ENCODE assay signal across 15 cellular contexts in genomic region chr20:63176448-63177133, GRCh38. TPM values are rescaled to one million over a fixed set of nuclear protein-coding genes. Genes with fewer than 3 reads are reported as not detected.
DNase-seq lines count a peak whose midpoint lies in the region; ATAC-seq and TF ChIP-seq lines count a peak whose summit lies in the region.
"Had no signal": no experiment of that assay in that cellular context is flagged by ENCODE, and none has a peak within 500 bp of the region (broad histone marks: within the 10 kb centered on the region; RNA-seq: fewer than 3 reads in every experiment).

No MANE protein-coding gene starts in this region.

- 11% methylated on average over 47 of the region's 47 CpGs for WGBS in mesenchymal stem cell

- H3K27me3 ChIP-seq in BLaER1 treated with 17β-estradiol and CSF1 and Interleukin-3, amounts not matched to agents 10 nM and 100 nM, result peaks cover 66 to 91% (median 71%) of the 10 kb centered on the region in 11 experiments
- H3K27me3 ChIP-seq in CD8-positive, alpha-beta memory T cell (ENCODE audit: insufficient read depth, low read length, poor library complexity, severe bottlenecking), result peaks cover 35% of the 10 kb centered on the region
- peaks cover 76 to 89% of the 10 kb centered on the region in 2 experiments for H3K27me3 ChIP-seq in mesenchymal stem cell (ENCODE audit: control insufficient read depth in 1 of 2, insufficient read depth in 1 of 2, low read length in 2 of 2)

- no peaks in the 10 kb centered on the region for H3K79me1 ChIP-seq in mesenchymal stem cell (replicated peaks; ENCODE audit: low read length, poor library complexity, severe bottlenecking)

- H3K18ac ChIP-seq in mesenchymal stem cell (ENCODE audit: low read depth in 1 of 2, low read length in 2 of 2), result no peak overlapping the region

- ATAC-seq in activated T-helper 17 cell treated with anti-CD3 and anti-CD28 coated beads, Interleukin-2, amount 50 U/mL, for 72 hours (replicated peaks), result no peak

- H2BK120ac ChIP-seq in mesenchymal stem cell (ENCODE audit: low read depth, low read length), result no peak overlapping the region

- H3K27me3 Mint-ChIP-seq in CD8-positive, alpha-beta memory T cell, result peaks cover 29 to 38% of the 10 kb centered on the region in 2 donors
- H3K27me3 Mint-ChIP-seq in activated T-helper 17 cell treated with anti-CD3 and anti-CD28 coated beads, Interleukin-2, amount 50 U/mL, for 72 hours, result peaks cover 23% of the 10 kb centered on the region

- H2BK12ac ChIP-seq in mesenchymal stem cell (ENCODE audit: low read length in 2 of 2), result no peak overlapping the region

- no peak overlapping the region for H3K9ac ChIP-seq in BLaER1 treated with 17β-estradiol and CSF1 and Interleukin-3, amounts not matched to agents 10 nM and 100 nM
- no peak overlapping the region for H3K9ac ChIP-seq in mesenchymal stem cell (ENCODE audit: low read length)

- POLR2A ChIA-PET in CD8-positive, alpha-beta memory T cell (lab: Charles Lee), result no interaction called here

- H4K20me1 ChIP-seq in BLaER1 treated with 17β-estradiol and CSF1 and Interleukin-3, amounts not matched to agents 10 nM and 100 nM, result peaks cover 6 to 98% (median 54%) of the 10 kb centered on the region in 11 experiments; a peak in 20 of 22 replicates

- H3K36me3 Mint-ChIP-seq in CD8-positive, alpha-beta memory T cell, result no peaks in the 10 kb centered on the region
- peaks cover 6% of the 10 kb centered on the region for H3K36me3 Mint-ChIP-seq in activated T-helper 17 cell treated with anti-CD3 and anti-CD28 coated beads, Interleukin-2, amount 50 U/mL, for 72 hours (ENCODE audit: low read depth)

- H3K4ac ChIP-seq in mesenchymal stem cell (ENCODE audit: low read depth in 1 of 2, low read length in 2 of 2), result no peak overlapping the region

- no peak for DNase-seq in CD8-positive, alpha-beta memory T cell
- DNase-seq in mesenchymal stem cell (peak; percentile 10), SHP77 treated with DMSO at 0.1 percent for 48 hours (lab: John Stamatoyannopoulos, UW) (no peak), GM13977 (ENCODE audit: low spot score) (no peak), NCI-H345 treated with DMSO at 0.1 percent for 48 hours (lab: John Stamatoyannopoulos, UW; ENCODE audit: unreplicated experiment) (no peak)
- DNase-seq: DMS153; NCI-H1694; NK-92 treated with Interleukin-12 subunit alpha and Interleukin-12 subunit beta, amount 100 ng/mL, for 24 hours; sigmoid colon had no signal

- in situ Hi-C loops in GM13977 (cut with MboI; ENCODE audit: low pct_unique_long_range_greater_than_20kb, low sequenced_read_pairs, unreplicated experiment), result no loop called here

- peak overlapping the region in 1 of 8 donors; percentile 68 for H3K27ac Mint-ChIP-seq in CD8-positive, alpha-beta memory T cell
- H3K27ac Mint-ChIP-seq in activated T-helper 17 cell treated with anti-CD3 and anti-CD28 coated beads, Interleukin-2, amount 50 U/mL, for 72 hours, result peak overlapping the region; percentile 23

- H4K91ac ChIP-seq in mesenchymal stem cell (ENCODE audit: low read length), result no peak overlapping the region

- H3K9me3 Mint-ChIP-seq in CD8-positive, alpha-beta memory T cell, result peaks cover 0 to 3% (median 0%) of the 10 kb centered on the region in 5 donors
- H3K9me3 Mint-ChIP-seq in activated T-helper 17 cell treated with anti-CD3 and anti-CD28 coated beads, Interleukin-2, amount 50 U/mL, for 72 hours, result no peaks in the 10 kb centered on the region

- no peak overlapping the region for H3K27ac ChIP-seq in BLaER1 treated with 17β-estradiol and CSF1 and Interleukin-3, amounts not matched to agents 10 nM and 100 nM
- H3K27ac ChIP-seq in CD8-positive, alpha-beta memory T cell (ENCODE audit: low read depth, low read length), result no peak overlapping the region
- no peak overlapping the region for H3K27ac ChIP-seq in mesenchymal stem cell (ENCODE audit: low read length, poor library complexity, severe bottlenecking)
- H3K27ac ChIP-seq: sigmoid colon, thoracic aorta had no signal

- CTCF ChIA-PET in CD8-positive, alpha-beta memory T cell (lab: Charles Lee), result interaction anchor here (1.8 kb wide), 1 partner anchor 47 kb away, joined by 6 read pairs; no protein-coding TSS in a partner anchor

- peaks cover 5 to 24% (median 12%) of the 10 kb centered on the region in 3 donors for H3K4me1 Mint-ChIP-seq in CD8-positive, alpha-beta memory T cell
- H3K4me1 Mint-ChIP-seq in activated T-helper 17 cell treated with anti-CD3 and anti-CD28 coated beads, Interleukin-2, amount 50 U/mL, for 72 hours, result no peaks in the 10 kb centered on the region

- peak overlapping the region; percentile 41 to 71 (median 54) for H3K4me3 Mint-ChIP-seq in CD8-positive, alpha-beta memory T cell
- H3K4me3 Mint-ChIP-seq in activated T-helper 17 cell treated with anti-CD3 and anti-CD28 coated beads, Interleukin-2, amount 50 U/mL, for 72 hours, result peak overlapping the region; percentile 39

- no peak for TF ChIP-seq CTCF in GM13977 (IDR thresholded peaks at IDR 0.05; ENCODE audit: extremely low read depth, insufficient read depth, missing control alignments)

- no peak overlapping the region for H3K23ac ChIP-seq in mesenchymal stem cell (ENCODE audit: low read length in 2 of 2)

- H2BK15ac ChIP-seq in mesenchymal stem cell (ENCODE audit: low read depth, poor library complexity, severe bottlenecking), result no peak overlapping the region

- no peak overlapping the region for H2BK5ac ChIP-seq in mesenchymal stem cell (ENCODE audit: low read depth, low read length, poor library complexity, severe bottlenecking)

- H2AK5ac ChIP-seq in mesenchymal stem cell (ENCODE audit: low read length, severe bottlenecking), result no peak overlapping the region

- H4K8ac ChIP-seq in mesenchymal stem cell (ENCODE audit: low read length), result no peak overlapping the region

- peak overlapping the region in 7 of 10 experiments; percentile 34 to 59 (median 48); a peak in 8 of 20 replicates for H3K4me3 ChIP-seq in BLaER1 treated with 17β-estradiol and CSF1 and Interleukin-3, amounts not matched to agents 10 nM and 100 nM
- no peak overlapping the region for H3K4me3 ChIP-seq in CD8-positive, alpha-beta memory T cell (ENCODE audit: low read length)
- no peak overlapping the region for H3K4me3 ChIP-seq in mesenchymal stem cell (ENCODE audit: insufficient read depth in 1 of 2, low read depth in 1 of 2, low read length in 2 of 2)
- H3K4me3 ChIP-seq: thoracic aorta had no signal

- H3K14ac ChIP-seq in mesenchymal stem cell (ENCODE audit: low read length in 2 of 2), result no peak overlapping the region

- H3K4me1 ChIP-seq in BLaER1 treated with 17β-estradiol and CSF1 and Interleukin-3, amounts not matched to agents 10 nM and 100 nM, result peaks cover 60 to 98% (median 92%) of the 10 kb centered on the region in 10 experiments
- peaks cover 6% of the 10 kb centered on the region for H3K4me1 ChIP-seq in CD8-positive, alpha-beta memory T cell (ENCODE audit: insufficient read depth, low read length)
- H3K4me1 ChIP-seq in mesenchymal stem cell (ENCODE audit: control insufficient read depth, insufficient read depth, low read depth, low read length), result peaks cover 34% of the 10 kb centered on the region

- no peak overlapping the region for H2AFZ ChIP-seq in mesenchymal stem cell (ENCODE audit: low read depth, low read length)

- no peaks in the 10 kb centered on the region for H3K36me3 ChIP-seq in BLaER1 treated with 17β-estradiol and CSF1 and Interleukin-3, amounts not matched to agents 10 nM and 100 nM
- H3K36me3 ChIP-seq in CD8-positive, alpha-beta memory T cell (ENCODE audit: insufficient read depth, low read length), result no peaks in the 10 kb centered on the region
- no peaks in the 10 kb centered on the region for H3K36me3 ChIP-seq in mesenchymal stem cell (ENCODE audit: control insufficient read depth in 1 of 2, insufficient read depth in 2 of 2, low read depth in 1 of 2, low read length in 2 of 2)
- H3K36me3 ChIP-seq: sigmoid colon, thoracic aorta had no signal

- H3K4me2 ChIP-seq in BLaER1 treated with 17β-estradiol and CSF1 and Interleukin-3, amounts not matched to agents 10 nM and 100 nM, result peak overlapping the region; percentile 95 to 99 (median 97); a peak in 18 of 22 replicates
- H3K4me2 ChIP-seq in mesenchymal stem cell (ENCODE audit: low read length, poor library complexity, severe bottlenecking), result no peak overlapping the region

- peaks cover 0 to 17% (median 0%) of the 10 kb centered on the region in 11 experiments; a peak in 7 of 22 replicates for H3K9me3 ChIP-seq in BLaER1 treated with 17β-estradiol and CSF1 and Interleukin-3, amounts not matched to agents 10 nM and 100 nM (replicated peaks in 1 of 11)
- H3K9me3 ChIP-seq in CD8-positive, alpha-beta memory T cell (ENCODE audit: low read length), result no peaks in the 10 kb centered on the region
- H3K9me3 ChIP-seq in mesenchymal stem cell (ENCODE audit: control insufficient read depth, low read length), result no peaks in the 10 kb centered on the region
- H3K9me3 ChIP-seq: sigmoid colon, thoracic aorta had no signal

RNA-seq across cellular contexts. Expression of gene YTHDF1, which starts 39.3 kb away (rescaled TPM):
- 10 to 100 TPM; 47.0 to 47.5 TPM for total RNA-seq in CD8-positive, alpha-beta memory T cell
- polyA plus RNA-seq in CD8-positive, alpha-beta memory T cell, result 43.1 TPM
- total RNA-seq in activated T-helper 17 cell treated with anti-CD3 and anti-CD28 coated beads, Interleukin-2, amount 50 U/mL, for 72 hours, result 10 to 100 TPM; 23.7 to 40.3 TPM
- polyA plus RNA-seq in mesenchymal stem cell (2013, experiment 1 of 2), result 32.3 TPM
- polyA plus RNA-seq in mesenchymal stem cell (2013, experiment 2 of 2), result 32.4 TPM

RNA-seq across cellular contexts. Expression of gene BIRC7, which starts 59.1 kb away (rescaled TPM):
- not detected for total RNA-seq in CD8-positive, alpha-beta memory T cell
- not detected for polyA plus RNA-seq in CD8-positive, alpha-beta memory T cell
- total RNA-seq in activated T-helper 17 cell treated with anti-CD3 and anti-CD28 coated beads, Interleukin-2, amount 50 U/mL, for 72 hours, result under 1 TPM in 1 of 2 donors, not detected in 1; 0.61 TPM
- polyA plus RNA-seq in mesenchymal stem cell (2013, experiment 1 of 2), result 1.6 TPM
- polyA plus RNA-seq in mesenchymal stem cell (2013, experiment 2 of 2), result 1.5 TPM
- total RNA-seq: activated CD8-positive, alpha-beta memory T cell treated with anti-CD3 and anti-CD28 coated beads for 36 hours; HT1080; T-helper 2 cell treated with Interferon-gamma antibody and Interleukin-4, amounts not matched to agents 100 ng/mL and 5 ng/mL, for 36 hours; thoracic aorta had no signal

Comparison
In these comparisons a context has a peak if more than half of its experiments do, and no peak if none do; other contexts are left out.
1. H3K4me3 ChIP-seq: peak in BLaER1 treated with 17β-estradiol and CSF1 and Interleukin-3, amounts not matched to agents 10 nM and 100 nM (7 of 10); none in CD8-positive, alpha-beta memory T cell (single experiment) and mesenchymal stem cell (0 of 2).